ENCODE assay signal across 14 cellular contexts in genomic region chr3:72187131-72187530, GRCh38.
A peak's percentile ranks its signal among the peaks of the same experiment; 100 is the strongest.
DNase-seq lines count a peak whose midpoint lies in the region; ATAC-seq, FAIRE-seq and TF ChIP-seq lines count a peak whose summit lies in the region.
"Had no signal": no experiment of that assay in that cellular context is flagged by ENCODE, and none has a peak within 500 bp of the region (broad histone marks: within the 10 kb centered on the region; RNA-seq: fewer than 3 reads in every experiment).

No MANE protein-coding gene starts in this region.

- H3K9ac ChIP-seq in GM12878 (ENCODE audit: control insufficient read depth, insufficient read depth, low read length): no peak overlapping the region

- no peaks in the 10 kb centered on the region for H3K79me2 ChIP-seq in GM12878 (ENCODE audit: control insufficient read depth, insufficient read depth, low read length)

- H3K27me3 ChIP-seq in GM12878 (replicated peaks in 1 of 2; ENCODE audit: control insufficient read depth in 2 of 2, insufficient read depth in 2 of 2, low read length in 1 of 2): no peaks in the 10 kb centered on the region
- H3K27me3 ChIP-seq in thyroid gland: peaks cover 4% of the 10 kb centered on the region
- H3K27me3 ChIP-seq: Peyer's patch had no signal

- no peak for FAIRE-seq in GM12878 (lab: Jason Lieb, UNC)
- FAIRE-seq: A204.1 had no signal

- no peaks in the 10 kb centered on the region for H4K20me1 ChIP-seq in GM12878 (ENCODE audit: control insufficient read depth, insufficient read depth)

- H2AFZ ChIP-seq in GM12878 (ENCODE audit: control insufficient read depth, low read depth, low read length): no peak overlapping the region

- peak; percentile 28 for TF ChIP-seq RAD21 in GM12878 (IDR thresholded peaks at IDR 0.05; ENCODE audit: insufficient read depth, low read depth, low read length)

- TF ChIP-seq CTCF in GM12878 (IDR thresholded peaks at IDR 0.05 in 2 of 3, conservative IDR thresholded peaks at IDR 0.05 in 1 of 3; ENCODE audit: control insufficient read depth in 2 of 3, extremely low read depth in 1 of 3, insufficient read depth in 1 of 3, low read depth in 3 of 3, low read length in 3 of 3): peak; percentile 6 to 26 (median 11); a peak in 3 of 6 replicates
- no peak for TF ChIP-seq CTCF in mucosa of descending colon (IDR thresholded peaks at IDR 0.05)
- TF ChIP-seq CTCF in thyroid gland (IDR thresholded peaks at IDR 0.05): no peak

- SMC1A ChIA-PET in GM12878 (lab: Charles Lee; ENCODE audit: uncharacterized antibody, unreplicated experiment): no interaction called here

- no peak overlapping the region for H3K4me3 ChIP-seq in GM12878
- H3K4me3 ChIP-seq in mucosa of descending colon: no peak overlapping the region
- no peak overlapping the region for H3K4me3 ChIP-seq in thyroid gland (replicated peaks in 1 of 3)
- H3K4me3 ChIP-seq: Peyer's patch had no signal

- BruUV-seq in GM12878 (replicated peaks; lab: Mats Ljungman, UMichigan): no TSS peak

- in situ Hi-C loops in GM12878 (cut with MboI): no loop called here

- ATAC-seq in GM12878: peak; percentile 49; the same call in 2 of the 3 replicates
- ATAC-seq in mucosa of descending colon: peak; percentile 34
- ATAC-seq in GM19023 (IDR thresholded peaks at IDR 0.05; ENCODE audit: unreplicated experiment): no peak

- TF ChIP-seq POLR2A in GM12878 (IDR thresholded peaks at IDR 0.05; ENCODE audit: low read depth, low read length) (no peak), thyroid gland (IDR thresholded peaks at IDR 0.05) (no peak)

- intact Hi-C loops in GM12878 (cut with micrococcal nuclease; ENCODE audit: unreplicated experiment) (no loop called here), mucosa of descending colon (cut with DNase I, micrococcal nuclease) (no loop called here), thyroid gland (cut with DNase I) (no loop called here)

- POLR2A ChIA-PET in GM12878 (lab: Charles Lee): no interaction called here

- no peak for TF ChIP-seq EP300 in GM12878 (IDR thresholded peaks at IDR 0.05; ENCODE audit: borderline replicate concordance in 1 of 2, control insufficient read depth in 1 of 2, low read depth in 2 of 2, low read length in 2 of 2)

- H3K4me2 ChIP-seq in GM12878 (ENCODE audit: control insufficient read depth, insufficient read depth): no peak overlapping the region

- H3K36me3 ChIP-seq in GM12878 (ENCODE audit: control insufficient read depth in 2 of 2, insufficient read depth in 2 of 2, low read length in 1 of 2) (no peaks in the 10 kb centered on the region), mucosa of descending colon (ENCODE audit: low read depth) (no peaks in the 10 kb centered on the region), thyroid gland (no peaks in the 10 kb centered on the region)
- H3K36me3 ChIP-seq: Peyer's patch had no signal

- WGBS in GM12878 (ENCODE audit: insufficient coverage, insufficient replicate concordance, low lambda C conversion rate, missing lambda C conversion rate): 45% methylated on average over 2 of the region's 2 CpGs
- WGBS in thyroid gland, 2 donors: 61 to 66% methylated on average over 2 of the region's 2 CpGs

- H3K27ac ChIP-seq in GM12878 (ENCODE audit: control insufficient read depth, insufficient read depth) (no peak overlapping the region), thyroid gland (no peak overlapping the region)
- H3K27ac ChIP-seq: Peyer's patch had no signal

- H3K4me1 ChIP-seq in GM12878 (ENCODE audit: control insufficient read depth, insufficient read depth, low read length) (peaks cover 5% of the 10 kb centered on the region; the same call in 1 of the 2 replicates), mucosa of descending colon (ENCODE audit: low read depth) (no peaks in the 10 kb centered on the region), thyroid gland (no peaks in the 10 kb centered on the region)
- H3K4me1 ChIP-seq: Peyer's patch had no signal

- DNase-seq in DMS53 (lab: John Stamatoyannopoulos, UW): peak; percentile 8
- no peak for DNase-seq in DMS53 treated with DMSO at 0.1 percent for 48 hours (lab: John Stamatoyannopoulos, UW; ENCODE audit: unreplicated experiment)
- peak; percentile 17 for DNase-seq in HuH-7 (ENCODE audit: low spot score)
- DNase-seq in GM12878 (ENCODE audit: low read depth, low spot score): no peak
- no peak for DNase-seq in mucosa of descending colon
- no peak for DNase-seq in superior temporal gyrus (ENCODE audit: extremely low spot score)
- DNase-seq in thyroid gland: no peak
- DNase-seq: activated CD8-positive, alpha-beta memory T cell treated with anti-CD3 and anti-CD28 coated beads, Interleukin-2, amount 50 U/mL, for 48 hours; head of caudate nucleus; Peyer's patch; stimulated activated CD4-positive, alpha-beta T cell treated with anti-CD3 and anti-CD28 coated beads, Interleukin-4, amount 100 ng/mL, for 24 hours; T-helper 9 cell had no signal

- CTCF ChIA-PET in GM12878 (lab: Yijun Ruan, JAX): interaction anchor here (1.3 kb wide), 1 partner anchor 664 kb away, joined by 3 read pairs; no protein-coding TSS in a partner anchor

- RAD21 ChIA-PET in GM12878 (lab: Charles Lee; ENCODE audit: unreplicated experiment): no interaction called here

- H3K9me3 ChIP-seq in GM12878 (replicated peaks; ENCODE audit: control insufficient read depth, insufficient read depth, low read length): peaks cover 2% of the 10 kb centered on the region; the same call in 2 of the 3 replicates
- H3K9me3 ChIP-seq in mucosa of descending colon: no peaks in the 10 kb centered on the region
- H3K9me3 ChIP-seq in thyroid gland: no peaks in the 10 kb centered on the region
- H3K9me3 ChIP-seq: Peyer's patch had no signal

TF ChIP-seq in GM12878, 131 proteins besides CTCF, POLR2A, EP300 and RAD21:
- TF ChIP-seq ZNF622 (IDR thresholded peaks at IDR 0.05): no peak
- TF ChIP-seq GABPA (IDR thresholded peaks at IDR 0.05; ENCODE audit: low read depth): no peak
- TF ChIP-seq NKRF (conservative IDR thresholded peaks at IDR 0.05): no peak
- no peak for TF ChIP-seq TCF7 (IDR thresholded peaks at IDR 0.05; ENCODE audit: borderline replicate concordance)
- no peak for TF ChIP-seq HCFC1 (IDR thresholded peaks at IDR 0.05; ENCODE audit: low read length)
- TF ChIP-seq NRF1 (conservative IDR thresholded peaks at IDR 0.05; ENCODE audit: low read depth, low read length): no peak
- no peak for TF ChIP-seq ZNF274 (IDR thresholded peaks at IDR 0.05; ENCODE audit: insufficient read depth, insufficient read length)
- TF ChIP-seq RUNX3 (IDR thresholded peaks at IDR 0.05; ENCODE audit: low read length): no peak
- no peak for TF ChIP-seq MEF2B (IDR thresholded peaks at IDR 0.05; ENCODE audit: partially characterized antibody, poor library complexity, severe bottlenecking)
- no peak for TF ChIP-seq YY1 (IDR thresholded peaks at IDR 0.05; ENCODE audit: low read depth, low read length)
- no peak for TF ChIP-seq TBL1XR1 (IDR thresholded peaks at IDR 0.05; ENCODE audit: low read depth, low read length)
- TF ChIP-seq MYC (IDR thresholded peaks at IDR 0.05; ENCODE audit: insufficient read depth, insufficient read length, insufficient replicate concordance, low read length, severe bottlenecking): no peak
TF ChIP-seq in GM12878: peak in this region for 0.

Comparison
In these comparisons a context has a peak if more than half of its experiments do, and no peak if none do; other contexts are left out.
1. DNase-seq: peak in DMS53 (single experiment) and HuH-7 (single experiment); none in DMS53 treated with DMSO at 0.1 percent for 48 hours (single experiment), GM12878 (single experiment), mucosa of descending colon (0 of 3), superior temporal gyrus (single experiment) and thyroid gland (0 of 2).
2. CTCF ChIP-seq: peak in GM12878 (3 of 3); none in mucosa of descending colon (single experiment) and thyroid gland (0 of 6).